In genomic region chr1:221839321-221839720, GRCh38 we compare ENCODE assay signal across 10 cellular contexts.
A peak's percentile ranks its signal among the peaks of the same experiment; 100 is the strongest.
DNase-seq lines count a peak whose midpoint lies in the region; ATAC-seq and FAIRE-seq lines count a peak whose summit lies in the region.
"Had no signal": no experiment of that assay in that cellular context is flagged by ENCODE, and none has a peak within 500 bp of the region (broad histone marks: within the 10 kb centered on the region; RNA-seq: fewer than 3 reads in every experiment).

No MANE protein-coding gene starts in this region.

- ATAC-seq in GM18498 (IDR thresholded peaks at IDR 0.05; ENCODE audit: unreplicated experiment) (peak; percentile 21), GM21619 (IDR thresholded peaks at IDR 0.05; ENCODE audit: unreplicated experiment) (peak; percentile 16), HG03520 (IDR thresholded peaks at IDR 0.05; ENCODE audit: unreplicated experiment) (peak; percentile 24), esophagus mucosa (peak; percentile 21)

- no peak for FAIRE-seq in HTR-8/SVneo (lab: Jason Lieb, UNC)

- no peak for DNase-seq in HTR-8/SVneo (ENCODE audit: insufficient read length, low spot score)
- no peak for DNase-seq in SHP77 treated with DMSO at 0.1 percent for 48 hours (lab: John Stamatoyannopoulos, UW)
- no peak for DNase-seq in NOMO-1 treated with dmso at 0.1 percent for 144 hours (lab: John Stamatoyannopoulos, UW; ENCODE audit: unreplicated experiment)
- DNase-seq in NCI-H2171 (lab: John Stamatoyannopoulos, UW) = no peak
- DNase-seq: effector CD8-positive, alpha-beta T cell; GF-D8 had no signal
